In the genomic region with DNA sequence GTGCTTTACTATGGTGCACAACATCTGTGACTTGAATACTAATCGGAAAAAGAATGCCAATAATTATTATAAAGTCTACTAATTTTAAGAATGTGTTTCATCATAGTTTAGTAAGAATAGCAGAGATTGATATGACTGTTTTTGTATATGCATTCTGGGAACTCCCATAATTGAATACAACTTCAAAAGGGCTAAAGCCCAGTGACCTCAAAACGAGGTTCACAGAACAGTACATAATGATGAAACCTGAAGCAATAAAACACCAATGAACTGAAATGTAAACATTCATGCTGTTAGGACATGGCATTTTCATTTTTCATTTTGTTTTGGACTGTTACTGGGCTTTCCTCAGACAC, we compare ENCODE assay signal across 8 cellular contexts. TPM values are rescaled to one million over a fixed set of nuclear protein-coding genes. Genes with fewer than 3 reads are reported as not detected.
DNase-seq lines count a peak whose midpoint lies in the region; ATAC-seq and TF ChIP-seq lines count a peak whose summit lies in the region.

No MANE protein-coding gene starts in this region.

- no peaks in the 10 kb centered on the region for H4K20me1 ChIP-seq in KMS-11 (ENCODE audit: insufficient read depth)
- no peaks in the 10 kb centered on the region for H4K20me1 ChIP-seq in mammary epithelial cell (ENCODE audit: insufficient read depth, low read length)

- no peak overlapping the region for H4K8ac ChIP-seq in mesendoderm (ENCODE audit: low read depth, low read length)

- CTCF ChIA-PET in mammary epithelial cell (lab: Charles Lee; ENCODE audit: low non-redundant PET), result no interaction called here

- H2AK5ac ChIP-seq in mesendoderm (ENCODE audit: low read length), result no peak overlapping the region

- H3K79me2 ChIP-seq in KMS-11 (ENCODE audit: insufficient read depth, low read depth) (peaks cover 97% of the 10 kb centered on the region), mammary epithelial cell (ENCODE audit: insufficient read depth, low read length) (peaks cover 33% of the 10 kb centered on the region), mesendoderm (ENCODE audit: control insufficient read depth, insufficient read depth, low read length) (peaks cover 4% of the 10 kb centered on the region)

- H3K4ac ChIP-seq in mesendoderm (ENCODE audit: low read depth, low read length), result no peak overlapping the region

- WGBS in mammary epithelial cell (ENCODE audit: low coverage, missing lambda C conversion rate), result 17% methylated on average over 2 of the region's 2 CpGs
- no CpG with 5 or more reads among the region's 2 CpGs for WGBS in mesendoderm (ENCODE audit: extremely low coverage, insufficient coverage, low lambda C conversion rate)

- H3K36me3 ChIP-seq in KMS-11 (ENCODE audit: insufficient read depth) (no peaks in the 10 kb centered on the region), mammary epithelial cell (ENCODE audit: insufficient read depth, low read length) (no peaks in the 10 kb centered on the region), mesendoderm (ENCODE audit: control insufficient read depth, insufficient read depth, low read length) (no peaks in the 10 kb centered on the region)

- H3K79me1 ChIP-seq in mesendoderm (ENCODE audit: low read length), result no peaks in the 10 kb centered on the region

- intact Hi-C loops in mammary epithelial cell (cut with micrococcal nuclease), result loop anchor here (5.0 kb wide), 3 partner anchors 72 to 227 kb away; no protein-coding TSS in a partner anchor

- no peak overlapping the region for H3K4me3 ChIP-seq in KMS-11 (IDR thresholded peaks at IDR 0.05; ENCODE audit: insufficient read depth, low read depth, low read length)
- peak overlapping the region; percentile 57 to 90 (median 68) for H3K4me3 ChIP-seq in mammary epithelial cell (replicated peaks in 1 of 3; ENCODE audit: insufficient read depth in 1 of 3, low read depth in 2 of 3, low read length in 3 of 3)
- H3K4me3 ChIP-seq in mesendoderm (ENCODE audit: low read length), result no peak overlapping the region

- in situ Hi-C loops in mammary epithelial cell (cut with MboI; ENCODE audit: low sequenced_read_pairs in 2 of 2), result loop anchor here in 1 of 2 donors (10.0 kb wide), 1 partner anchor 100 kb away; no protein-coding TSS in a partner anchor

- dilution Hi-C loops in mammary epithelial cell (cut with HindIII; ENCODE audit: low sequenced_read_pairs), result no loop called here

- H3K23ac ChIP-seq in mesendoderm (ENCODE audit: low read length), result no peak overlapping the region

- peak overlapping the region; percentile 86 for H3K56ac ChIP-seq in mesendoderm (ENCODE audit: low read length)

- peaks cover 17% of the 10 kb centered on the region for H3K4me1 Mint-ChIP-seq in activated T-cell treated with anti-CD3 and anti-CD28 coated beads, Interleukin-2, amount 50 U/mL, for 4 hours (ENCODE audit: low read depth)

- no peaks in the 10 kb centered on the region for H3K27me3 ChIP-seq in KMS-11 (ENCODE audit: insufficient read depth, low read depth)
- no peaks in the 10 kb centered on the region for H3K27me3 ChIP-seq in mammary epithelial cell (ENCODE audit: insufficient read depth, low read length)
- H3K27me3 ChIP-seq in mesendoderm (ENCODE audit: insufficient read depth, low read length, poor library complexity), result no peaks in the 10 kb centered on the region

- H3K27ac ChIP-seq in KMS-11 (peak overlapping the region; percentile 96), mammary epithelial cell (ENCODE audit: insufficient read depth, low read depth, low read length) (peak overlapping the region; percentile 76), mesendoderm (ENCODE audit: low read depth, low read length) (no peak overlapping the region)

- H3K9me3 Mint-ChIP-seq in activated T-cell treated with anti-CD3 and anti-CD28 coated beads, Interleukin-2, amount 50 U/mL, for 4 hours, result no peaks in the 10 kb centered on the region

- DNase-seq in activated T-cell treated with anti-CD3 and anti-CD28 coated beads, Interleukin-2, amount 50 U/mL, for 4 hours, result no peak
- no peak for DNase-seq in activated T-cell treated with anti-CD3 and anti-CD28 coated beads, Interleukin-2, amount 50 U/mL, for 1 hour
- peak; percentile 39 for DNase-seq in mammary epithelial cell
- DNase-seq in mesendoderm, result no peak
- DNase-seq in glomerular visceral epithelial cell (ENCODE audit: extremely low spot score), result no peak
- DNase-seq in SK-N-DZ (ENCODE audit: low spot score), result no peak
- DNase-seq in NCI-H1092 treated with DMSO at 0.1 percent for 48 hours (lab: John Stamatoyannopoulos, UW), result no peak

- no TSS peak for BruUV-seq in mammary epithelial cell (replicated peaks; lab: Mats Ljungman, UMichigan)

- H2BK5ac ChIP-seq in mesendoderm (ENCODE audit: low read length), result no peak overlapping the region

- H3K9ac ChIP-seq in KMS-11 (peak overlapping the region; percentile 97), mammary epithelial cell (ENCODE audit: insufficient read depth, low read length) (peak overlapping the region; percentile 82), mesendoderm (ENCODE audit: low read length) (peak overlapping the region; percentile 75)

- H3K4me3 Mint-ChIP-seq in activated T-cell treated with anti-CD3 and anti-CD28 coated beads, Interleukin-2, amount 50 U/mL, for 4 hours, result peak overlapping the region; percentile 96

- peak; percentile 2 to 29 for ATAC-seq in activated T-cell treated with anti-CD3 and anti-CD28 coated beads, Interleukin-2, amount 50 U/mL, for 4 hours

- no peak overlapping the region for H4K5ac ChIP-seq in mesendoderm (ENCODE audit: low read length)

- no peak for TF ChIP-seq CTCF in KMS-11 (conservative IDR thresholded peaks at IDR 0.05; ENCODE audit: low read depth, low read length)
- no peak for TF ChIP-seq CTCF in mammary epithelial cell (conservative IDR thresholded peaks at IDR 0.05 in 1 of 2, IDR thresholded peaks at IDR 0.05 in 1 of 2; ENCODE audit: extremely low read depth in 1 of 2, insufficient read depth in 1 of 2, low read depth in 1 of 2, low read length in 2 of 2)

- no peak overlapping the region for H3K18ac ChIP-seq in mesendoderm (ENCODE audit: low read length)

- no peaks in the 10 kb centered on the region for H3K9me3 ChIP-seq in mammary epithelial cell (replicated peaks; ENCODE audit: insufficient read depth, low read length)

- no peaks in the 10 kb centered on the region for H3K36me3 Mint-ChIP-seq in activated T-cell treated with anti-CD3 and anti-CD28 coated beads, Interleukin-2, amount 50 U/mL, for 4 hours (ENCODE audit: insufficient read depth)

- no peak overlapping the region for H2AFZ ChIP-seq in KMS-11 (ENCODE audit: low read depth)
- H2AFZ ChIP-seq in mammary epithelial cell (ENCODE audit: low read depth, low read length), result peak overlapping the region; percentile 90

- H3K27me3 Mint-ChIP-seq in activated T-cell treated with anti-CD3 and anti-CD28 coated beads, Interleukin-2, amount 50 U/mL, for 4 hours (ENCODE audit: low read depth), result no peaks in the 10 kb centered on the region

- no peak overlapping the region for H2BK120ac ChIP-seq in mesendoderm (ENCODE audit: low read depth, low read length)

- no peak overlapping the region for H2BK15ac ChIP-seq in mesendoderm (replicated peaks; ENCODE audit: low read depth)

- H3K4me1 ChIP-seq in KMS-11 (ENCODE audit: low read depth, poor library complexity, severe bottlenecking) (peaks cover 59% of the 10 kb centered on the region), mammary epithelial cell (ENCODE audit: insufficient read depth, low read length) (no peaks in the 10 kb centered on the region), mesendoderm (ENCODE audit: control insufficient read depth, low read depth, low read length) (no peaks in the 10 kb centered on the region)

- H3K4me2 ChIP-seq in KMS-11 (peak overlapping the region; percentile 76), mammary epithelial cell (ENCODE audit: insufficient read depth, low read depth, low read length) (peak overlapping the region; percentile 98), mesendoderm (ENCODE audit: low read length) (peak overlapping the region; percentile 69)

RNA-seq across cellular contexts. Expression of a gene that starts 0.7 kb away (rescaled TPM):
- 1 to 10 TPM; 5.2 to 7.8 (median 5.7) TPM for total RNA-seq in activated T-cell treated with anti-CD3 and anti-CD28 coated beads, Interleukin-2, amount 50 U/mL, for 4 hours
- total RNA-seq in mammary epithelial cell, result 10 to 100 TPM in 1 of 2 donors, 1 to 10 TPM in 1; 7.5 to 16.8 TPM
- polyA plus RNA-seq in mammary epithelial cell, result 1.5 TPM
- polyA minus RNA-seq in mammary epithelial cell, result 3.2 TPM
- polyA plus RNA-seq in mesendoderm (2013, experiment 1 of 2), result 3.8 TPM
- polyA plus RNA-seq in mesendoderm (2013, experiment 2 of 2), result 3.7 TPM
- 7.1 and 8.2 TPM in 2 replicates for polyA plus RNA-seq in SK-N-DZ (2014; cell fraction: cytosol; rRNA removed)
- polyA plus RNA-seq in SK-N-DZ (2014; cell fraction: nucleus; rRNA removed), result 11.5 and 12.4 TPM in 2 replicates

Comparison
In these comparisons a context has a peak if more than half of its experiments do, and no peak if none do; other contexts are left out.
1. H3K4me3 ChIP-seq: peak in mammary epithelial cell (3 of 3); none in KMS-11 (single experiment) and mesendoderm (single experiment).
2. Peak in every context shown above with its lines, with median percentiles within 50 percentile points of each other: H3K4me2 ChIP-seq and H3K9ac ChIP-seq.